Comparison of ENCODE assay signal across 1 cellular context in the genomic region with DNA sequence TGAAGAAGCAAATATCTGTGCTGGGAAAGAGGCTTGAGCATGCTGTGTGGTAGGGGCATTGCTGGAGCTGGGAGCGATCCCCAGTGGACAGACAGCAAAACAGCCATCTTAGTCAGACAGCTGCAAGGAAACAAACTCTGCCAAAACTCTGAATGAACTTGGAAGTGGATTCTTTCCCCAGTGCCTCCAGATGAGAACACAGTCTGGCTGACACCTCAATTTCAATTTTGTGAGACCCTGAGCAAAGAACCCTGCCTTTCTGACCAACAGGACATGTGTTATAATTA.
TF ChIP-seq lines count a peak whose summit lies in the region.

No MANE protein-coding gene starts in this region.

TF ChIP-seq in HepG2, 621 proteins besides CTCF, POLR2A, EP300 and RAD21:
- TF ChIP-seq ETV6 (CRISPR knock-in tag; conservative IDR thresholded peaks at IDR 0.05): no peak
- no peak for TF ChIP-seq WIZ (CRISPR knock-in tag; IDR thresholded peaks at IDR 0.05)
- no peak for TF ChIP-seq ZNF251 (CRISPR knock-in tag; IDR thresholded peaks at IDR 0.05)
- TF ChIP-seq ZNF660 (CRISPR knock-in tag; IDR thresholded peaks at IDR 0.05; ENCODE audit: borderline replicate concordance, low read depth): no peak
- no peak for TF ChIP-seq MIXL1 (CRISPR knock-in tag; IDR thresholded peaks at IDR 0.05)
- TF ChIP-seq CHCHD3 (CRISPR knock-in tag; IDR thresholded peaks at IDR 0.05): no peak
- TF ChIP-seq HNRNPLL (IDR thresholded peaks at IDR 0.05; ENCODE audit: low read depth, low read length, poor library complexity, severe bottlenecking): no peak
- TF ChIP-seq, protein P1, sequence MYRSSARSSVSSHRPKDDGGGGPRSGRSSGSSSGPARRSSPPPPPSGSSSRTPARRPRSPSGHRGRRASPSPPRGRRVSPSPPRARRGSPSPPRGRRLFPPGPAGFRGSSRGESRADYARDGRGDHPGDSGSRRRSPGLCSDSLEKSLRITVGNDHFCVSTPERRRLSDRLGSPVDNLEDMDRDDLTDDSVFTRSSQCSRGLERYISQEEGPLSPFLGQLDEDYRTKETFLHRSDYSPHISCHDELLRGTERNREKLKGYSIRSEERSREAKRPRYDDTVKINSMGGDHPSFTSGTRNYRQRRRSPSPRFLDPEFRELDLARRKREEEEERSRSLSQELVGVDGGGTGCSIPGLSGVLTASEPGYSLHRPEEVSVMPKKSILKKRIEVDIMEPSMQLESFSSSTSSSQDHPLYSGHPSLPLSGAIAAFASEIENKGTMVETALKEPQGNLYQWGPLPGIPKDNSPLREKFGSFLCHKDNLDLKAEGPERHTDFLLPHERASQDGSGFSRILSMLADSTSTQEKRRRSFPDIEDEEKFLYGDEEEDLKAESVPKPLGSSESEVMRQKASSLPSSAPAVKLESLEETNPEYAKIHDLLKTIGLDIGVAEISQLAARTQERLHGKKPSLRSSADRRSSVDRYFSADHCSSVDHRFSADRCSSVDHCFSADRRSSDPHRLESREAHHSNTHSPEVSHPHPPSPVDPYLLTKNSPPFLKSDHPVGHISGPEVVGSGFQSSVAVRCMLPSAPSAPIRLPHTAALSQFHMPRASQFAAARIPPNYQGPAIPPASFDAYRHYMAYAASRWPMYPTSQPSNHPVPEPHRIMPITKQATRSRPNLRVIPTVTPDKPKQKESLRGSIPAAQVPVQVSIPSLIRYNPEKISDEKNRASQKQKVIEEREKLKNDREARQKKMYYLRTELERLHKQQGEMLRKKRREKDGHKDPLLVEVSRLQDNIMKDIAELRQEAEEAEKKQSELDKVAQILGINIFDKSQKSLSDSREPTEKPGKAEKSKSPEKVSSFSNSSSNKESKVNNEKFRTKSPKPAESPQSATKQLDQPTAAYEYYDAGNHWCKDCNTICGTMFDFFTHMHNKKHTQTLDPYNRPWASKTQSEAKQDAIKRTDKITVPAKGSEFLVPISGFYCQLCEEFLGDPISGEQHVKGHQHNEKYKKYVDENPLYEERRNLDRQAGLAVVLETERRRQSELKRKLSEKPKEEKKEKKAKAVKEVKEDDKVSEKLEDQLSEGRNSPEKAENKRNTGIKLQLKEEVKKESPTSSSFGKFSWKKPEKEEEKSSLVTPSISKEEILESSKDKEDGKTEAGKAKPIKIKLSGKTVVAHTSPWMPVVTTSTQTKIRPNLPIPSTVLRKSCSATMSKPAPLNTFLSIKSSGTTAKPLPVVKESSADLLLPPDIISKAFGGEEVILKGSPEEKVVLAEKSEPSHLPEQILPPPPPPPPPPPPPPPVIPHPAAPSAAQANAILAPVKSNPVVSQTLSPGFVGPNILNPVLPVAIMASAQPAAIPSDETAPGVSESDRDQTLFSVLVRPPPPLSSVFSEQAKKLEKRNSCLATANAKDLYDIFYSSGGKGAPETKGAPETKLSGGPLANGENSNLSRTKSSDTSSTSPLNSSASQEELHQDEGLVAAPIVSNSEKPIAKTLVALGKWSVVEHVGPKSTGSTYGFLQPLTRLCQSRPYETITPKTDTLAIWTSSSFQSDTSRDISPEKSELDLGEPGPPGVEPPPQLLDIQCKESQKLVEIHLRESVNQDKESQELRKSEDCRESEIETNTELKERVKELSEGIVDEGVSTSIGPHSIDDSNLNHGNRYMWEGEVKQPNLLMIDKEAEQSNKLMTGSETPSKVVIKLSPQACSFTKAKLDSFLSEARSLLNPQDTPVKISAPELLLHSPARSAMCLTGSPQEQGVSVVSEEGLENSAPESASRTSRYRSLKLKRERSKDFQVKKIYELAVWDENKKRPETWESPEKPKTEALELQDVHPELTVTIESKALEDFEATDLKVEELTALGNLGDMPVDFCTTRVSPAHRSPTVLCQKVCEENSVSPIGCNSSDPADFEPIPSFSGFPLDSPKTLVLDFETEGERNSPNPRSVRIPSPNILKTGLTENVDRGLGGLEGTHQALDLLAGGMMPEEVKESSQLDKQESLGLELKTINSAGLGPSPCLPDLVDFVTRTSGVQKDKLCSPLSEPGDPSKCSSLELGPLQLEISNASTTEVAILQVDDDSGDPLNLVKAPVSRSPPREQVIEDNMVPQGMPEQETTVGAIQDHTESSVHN (CRISPR knock-in tag; IDR thresholded peaks at IDR 0.05): no peak
- TF ChIP-seq, protein P2, sequence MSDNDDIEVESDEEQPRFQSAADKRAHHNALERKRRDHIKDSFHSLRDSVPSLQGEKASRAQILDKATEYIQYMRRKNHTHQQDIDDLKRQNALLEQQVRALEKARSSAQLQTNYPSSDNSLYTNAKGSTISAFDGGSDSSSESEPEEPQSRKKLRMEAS (IDR thresholded peaks at IDR 0.05): no peak
- no peak for TF ChIP-seq ARNTL (CRISPR knock-in tag; IDR thresholded peaks at IDR 0.05)
- TF ChIP-seq SRSF9 (IDR thresholded peaks at IDR 0.05; ENCODE audit: borderline replicate concordance, insufficient read depth, low read depth, low read length, poor library complexity, severe bottlenecking): no peak
- no peak for TF ChIP-seq NR3C1 (CRISPR knock-in tag; IDR thresholded peaks at IDR 0.05)
- TF ChIP-seq, protein P3, sequence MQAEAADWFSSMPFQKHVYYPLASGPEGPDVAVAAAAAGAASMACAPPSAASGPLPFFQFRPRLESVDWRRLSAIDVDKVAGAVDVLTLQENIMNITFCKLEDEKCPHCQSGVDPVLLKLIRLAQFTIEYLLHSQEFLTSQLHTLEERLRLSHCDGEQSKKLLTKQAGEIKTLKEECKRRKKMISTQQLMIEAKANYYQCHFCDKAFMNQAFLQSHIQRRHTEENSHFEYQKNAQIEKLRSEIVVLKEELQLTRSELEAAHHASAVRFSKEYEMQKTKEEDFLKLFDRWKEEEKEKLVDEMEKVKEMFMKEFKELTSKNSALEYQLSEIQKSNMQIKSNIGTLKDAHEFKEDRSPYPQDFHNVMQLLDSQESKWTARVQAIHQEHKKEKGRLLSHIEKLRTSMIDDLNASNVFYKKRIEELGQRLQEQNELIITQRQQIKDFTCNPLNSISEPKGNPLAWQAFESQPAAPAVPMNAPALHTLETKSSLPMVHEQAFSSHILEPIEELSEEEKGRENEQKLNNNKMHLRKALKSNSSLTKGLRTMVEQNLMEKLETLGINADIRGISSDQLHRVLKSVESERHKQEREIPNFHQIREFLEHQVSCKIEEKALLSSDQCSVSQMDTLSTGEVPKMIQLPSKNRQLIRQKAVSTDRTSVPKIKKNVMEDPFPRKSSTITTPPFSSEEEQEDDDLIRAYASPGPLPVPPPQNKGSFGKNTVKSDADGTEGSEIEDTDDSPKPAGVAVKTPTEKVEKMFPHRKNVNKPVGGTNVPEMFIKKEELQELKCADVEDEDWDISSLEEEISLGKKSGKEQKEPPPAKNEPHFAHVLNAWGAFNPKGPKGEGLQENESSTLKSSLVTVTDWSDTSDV (CRISPR knock-in tag; IDR thresholded peaks at IDR 0.05): no peak
